ENCODE assay signal across 11 cellular contexts in genomic region chr7:105261689-105262088, GRCh38.
DNase-seq lines count a peak whose midpoint lies in the region; ATAC-seq lines count a peak whose summit lies in the region.
"Had no signal": no experiment of that assay in that cellular context is flagged by ENCODE, and none has a peak within 500 bp of the region (broad histone marks: within the 10 kb centered on the region; RNA-seq: fewer than 3 reads in every experiment).

No MANE protein-coding gene starts in this region.

- no peak overlapping the region for H3K4me3 ChIP-seq in thymus (ENCODE audit: low read length)
- H3K4me3 ChIP-seq: suprapubic skin had no signal

- peak; percentile 31 for ATAC-seq in left ventricle myocardium superior
- ATAC-seq in Right ventricle myocardium inferior: no peak
- ATAC-seq in esophagus mucosa: peak; percentile 56
- ATAC-seq in GM21717 (IDR thresholded peaks at IDR 0.05; ENCODE audit: unreplicated experiment): no peak

- H3K27me3 ChIP-seq in thymus (ENCODE audit: control insufficient read depth, insufficient read depth): no peaks in the 10 kb centered on the region
- H3K27me3 ChIP-seq: suprapubic skin had no signal

- H3K36me3 ChIP-seq in thymus (ENCODE audit: control insufficient read depth, insufficient read depth): no peaks in the 10 kb centered on the region
- H3K36me3 ChIP-seq: suprapubic skin had no signal

- peaks cover 26% of the 10 kb centered on the region for H3K4me1 ChIP-seq in thymus (ENCODE audit: control insufficient read depth, insufficient read depth, low read length)

- intact Hi-C loops in left ventricle myocardium superior (cut with micrococcal nuclease) (no loop called here), Right ventricle myocardium inferior (cut with DNase I) (loop anchor here (10.0 kb wide), 1 partner anchor 123 kb away; the partner anchor contains the start of gene SRPK2)

- H3K9me3 ChIP-seq in thymus (ENCODE audit: control insufficient read depth): no peaks in the 10 kb centered on the region
- H3K9me3 ChIP-seq: suprapubic skin had no signal

- 42% methylated on average over 2 of the region's 2 CpGs for WGBS in thymus

- DNase-seq in left ventricle myocardium superior (no peak), Right ventricle myocardium inferior (ENCODE audit: missing footprints) (no peak), NCI-H524 (lab: John Stamatoyannopoulos, UW) (peak; percentile 64 to 84), H4 (ENCODE audit: low spot score) (no peak)
- DNase-seq in activated naive CD4-positive, alpha-beta T cell (lab: John Stamatoyannopoulos, UW): no peak
- DNase-seq: midbrain; NK-92 treated with Interleukin-12 subunit alpha and Interleukin-12 subunit beta, amount 100 ng/mL, for 24 hours had no signal

- H3K27ac ChIP-seq in thymus (ENCODE audit: low read depth): peak overlapping the region; percentile 77
- H3K27ac ChIP-seq: suprapubic skin had no signal

Comparison
In these comparisons a context has a peak if more than half of its experiments do, and no peak if none do; other contexts are left out.
1. ATAC-seq: peak in left ventricle myocardium superior (single experiment) and esophagus mucosa (single experiment); none in Right ventricle myocardium inferior (single experiment) and GM21717 (single experiment).
2. DNase-seq: peak in NCI-H524 (2 of 2); none in left ventricle myocardium superior (single experiment), Right ventricle myocardium inferior (single experiment), activated naive CD4-positive, alpha-beta T cell (0 of 4) and H4 (single experiment).